In genomic region chr19:15337202-15337601, GRCh38 we compare ENCODE assay signal across 16 cellular contexts. TPM values are rescaled to one million over a fixed set of nuclear protein-coding genes. Genes with fewer than 3 reads are reported as not detected.
DNase-seq lines count a peak whose midpoint lies in the region; ATAC-seq, FAIRE-seq and TF ChIP-seq lines count a peak whose summit lies in the region.
"Had no signal": no experiment of that assay in that cellular context is flagged by ENCODE, and none has a peak within 500 bp of the region (broad histone marks: within the 10 kb centered on the region; RNA-seq: fewer than 3 reads in every experiment).

No MANE protein-coding gene starts in this region.

- H3K4me2 ChIP-seq in smooth muscle cell (no peak overlapping the region), HepG2 (ENCODE audit: low read depth, low read length) (no peak overlapping the region)

- TF ChIP-seq EP300 in HepG2 (IDR thresholded peaks at IDR 0.05; ENCODE audit: low read depth in 2 of 2, low read length in 2 of 2), result no peak
- no peak for TF ChIP-seq EP300 in HepG2 (CRISPR knock-in tag; IDR thresholded peaks at IDR 0.05; ENCODE audit: borderline replicate concordance)

- intact Hi-C loops in HepG2 (cut with micrococcal nuclease; ENCODE audit: unreplicated experiment), result no loop called here

- TF ChIP-seq CTCF in fibroblast of villous mesenchyme (IDR thresholded peaks at IDR 0.05; ENCODE audit: insufficient read depth, low read depth, low read length) (no peak), smooth muscle cell (IDR thresholded peaks at IDR 0.05; ENCODE audit: borderline replicate concordance, insufficient read depth, poor library complexity, severe bottlenecking) (no peak), HepG2 (CRISPR knock-in tag; IDR thresholded peaks at IDR 0.05) (no peak)

- no peak for TF ChIP-seq RAD21 in HepG2 (CRISPR knock-in tag; IDR thresholded peaks at IDR 0.05)

- in situ Hi-C loops in HepG2 (cut with HindIII; ENCODE audit: extremely low pct_ligation_motif_present, low pct_unique_long_range_greater_than_20kb), result no loop called here

- H3K9ac ChIP-seq in adipocyte (ENCODE audit: low read length) (no peak overlapping the region), smooth muscle cell (ENCODE audit: low read depth) (no peak overlapping the region), HepG2 (ENCODE audit: insufficient read depth, low read depth, low read length) (no peak overlapping the region)

- DNase-seq in ELR (ENCODE audit: low read depth), result peak; percentile 64
- DNase-seq in adipocyte (ENCODE audit: low read depth), result peak; percentile 65
- peak; percentile 64 for DNase-seq in fibroblast of villous mesenchyme (ENCODE audit: low read depth)
- no peak for DNase-seq in smooth muscle cell (lab: John Stamatoyannopoulos, UW; ENCODE audit: unreplicated experiment)
- DNase-seq in HepG2 (ENCODE audit: low spot score), result no peak
- no peak for DNase-seq in HUDEP-2 (lab: John Stamatoyannopoulos, UW; ENCODE audit: unreplicated experiment in 76 of 76)
- no peak for DNase-seq in epidermal melanocyte (ENCODE audit: insufficient read length, low spot score)
- no peak for DNase-seq in stimulated activated CD4-positive, alpha-beta T cell treated with anti-CD3 and anti-CD28 coated beads, Interleukin-4, amount 100 ng/mL, for 24 hours
- DNase-seq: activated CD4-positive, alpha-beta T cell treated with anti-CD3 and anti-CD28 coated beads for 1 hour; CD8-positive, alpha-beta T cell; foreskin melanocyte; NCI-H1105 treated with DMSO at 0.1 percent for 48 hours; NCI-H2171; stimulated activated CD8-positive, alpha-beta memory T cell treated with anti-CD3 and anti-CD28 coated beads, Interleukin-4, amount 100 ng/mL, for 48 hours had no signal

- H2AFZ ChIP-seq in smooth muscle cell (ENCODE audit: low read depth) (no peak overlapping the region), HepG2 (ENCODE audit: low read length) (no peak overlapping the region)

- H3F3A ChIP-seq in smooth muscle cell (ENCODE audit: low read depth), result no peaks in the 10 kb centered on the region

- WGBS in smooth muscle cell (ENCODE audit: low lambda C conversion rate), result 62% methylated on average over 8 of the region's 8 CpGs
- 87% methylated on average over 8 of the region's 8 CpGs for WGBS in HepG2 (ENCODE audit: low lambda C conversion rate)

- H3K79me2 ChIP-seq in smooth muscle cell (ENCODE audit: low read depth), result peaks cover 56% of the 10 kb centered on the region
- H3K79me2 ChIP-seq in HepG2 (ENCODE audit: insufficient read depth, low read length), result peaks cover 12% of the 10 kb centered on the region

- H3K4me3 ChIP-seq in adipocyte (ENCODE audit: low read length) (peak overlapping the region; percentile 7), fibroblast of villous mesenchyme (ENCODE audit: low read depth, low read length) (no peak overlapping the region), smooth muscle cell (no peak overlapping the region), HepG2 (replicated peaks in 1 of 3; ENCODE audit: insufficient read depth in 1 of 3, low read depth in 2 of 3, low read length in 3 of 3) (no peak overlapping the region)
- H3K4me3 ChIP-seq: GM12878 had no signal

- POLR2A ChIA-PET in HepG2 (lab: Yijun Ruan, JAX), result interaction anchor here (0.6 kb wide), 1 partner anchor 121 kb away, joined by 3 read pairs; no protein-coding TSS in a partner anchor

- BruUV-seq in HepG2 (replicated peaks; lab: Mats Ljungman, UMichigan), result no TSS peak

- H3K27me3 ChIP-seq in adipocyte (replicated peaks; ENCODE audit: control insufficient read depth, insufficient read depth, low read length) (no peaks in the 10 kb centered on the region), smooth muscle cell (ENCODE audit: low read depth) (no peaks in the 10 kb centered on the region), HepG2 (ENCODE audit: control insufficient read depth in 1 of 2, insufficient read depth in 2 of 2, low read length in 2 of 2) (no peaks in the 10 kb centered on the region)

- no peaks in the 10 kb centered on the region for H3K9me3 ChIP-seq in adipocyte (ENCODE audit: control insufficient read depth, low read length)
- no peaks in the 10 kb centered on the region for H3K9me3 ChIP-seq in smooth muscle cell (replicated peaks; ENCODE audit: low read depth)
- no peaks in the 10 kb centered on the region for H3K9me3 ChIP-seq in HepG2 (ENCODE audit: low read length)

- ATAC-seq in HepG2, result no peak
- ATAC-seq: CD8-positive, alpha-beta T cell; GM12878 had no signal

- no peaks in the 10 kb centered on the region for H3K36me3 ChIP-seq in adipocyte (ENCODE audit: control insufficient read depth, insufficient read depth, low read length, severe bottlenecking)
- no peaks in the 10 kb centered on the region for H3K36me3 ChIP-seq in smooth muscle cell (ENCODE audit: low read depth)
- peaks cover 0 to 4% of the 10 kb centered on the region in 2 experiments; a peak in 1 of 5 replicates for H3K36me3 ChIP-seq in HepG2 (replicated peaks in 1 of 2; ENCODE audit: control insufficient read depth in 1 of 2, insufficient read depth in 2 of 2, low read length in 2 of 2)

- CTCF ChIA-PET in HepG2 (lab: Yijun Ruan, JAX; ENCODE audit: low intra/inter-chr PET ratio, low total read pairs), result no interaction called here

- H3K4me1 ChIP-seq in adipocyte (ENCODE audit: control insufficient read depth, insufficient read depth, low read length) (peaks cover 22% of the 10 kb centered on the region), smooth muscle cell (ENCODE audit: low read depth) (peaks cover 6% of the 10 kb centered on the region), HepG2 (ENCODE audit: insufficient read depth, low read length) (peaks cover 11% of the 10 kb centered on the region)

- H3K27ac ChIP-seq in smooth muscle cell (ENCODE audit: low read depth) (peak overlapping the region; percentile 2), HepG2 (ENCODE audit: extremely low read length, insufficient read depth, low read length) (no peak overlapping the region)

- peaks cover 18% of the 10 kb centered on the region for H4K20me1 ChIP-seq in smooth muscle cell (ENCODE audit: low read depth)
- no peaks in the 10 kb centered on the region for H4K20me1 ChIP-seq in HepG2 (ENCODE audit: insufficient read depth, low read length)

- TF ChIP-seq POLR2A in HepG2 (IDR thresholded peaks at IDR 0.05; ENCODE audit: insufficient read depth in 1 of 2, low read depth in 2 of 2, low read length in 2 of 2), result no peak

- no peak for FAIRE-seq in HepG2 (lab: Jason Lieb, UNC)
- FAIRE-seq: GM12878, H1 had no signal

TF ChIP-seq in HepG2, 621 proteins besides CTCF, POLR2A, EP300 and RAD21 (continues in another document):
- no peak for TF ChIP-seq THAP11 (CRISPR knock-in tag; IDR thresholded peaks at IDR 0.05)

RNA-seq across cellular contexts. Expression of gene BRD4, which starts 4.9 kb away (rescaled TPM):
- total RNA-seq in fibroblast of villous mesenchyme (25.8 and 26.3 TPM in 2 replicates), smooth muscle cell (16.1 and 24.1 TPM in 2 replicates), HepG2 (2016; rRNA removed; fragmentation: Illumina TruSeq; extraction: Trizol) (11.4 TPM in 2 replicates)
- polyA plus RNA-seq in smooth muscle cell (102 and 105 TPM in 2 replicates), HepG2 (2011; rRNA removed) (10.5 TPM in 2 replicates)
- total RNA-seq in HepG2 (2016; cell fraction: cytosol; rRNA removed; fragmentation: Illumina TruSeq; extraction: Trizol; ENCODE audit: low read depth), result 9.3 and 10.8 TPM in 2 replicates
- total RNA-seq in HepG2 (2016; cell fraction: insoluble cytoplasmic fraction; rRNA removed; fragmentation: Illumina TruSeq; extraction: Trizol), result 9.9 and 11.8 TPM in 2 replicates
- total RNA-seq in HepG2 (2016; cell fraction: membrane; rRNA removed; fragmentation: Illumina TruSeq; extraction: Trizol), result 14.9 and 16.5 TPM in 2 replicates
- 16.3 and 19.3 TPM in 2 replicates for total RNA-seq in HepG2 (2016; cell fraction: nucleus; rRNA removed; fragmentation: Illumina TruSeq; extraction: Trizol)
- polyA plus RNA-seq in HepG2 (2011; cell fraction: cytosol; rRNA removed), result 5.5 and 5.9 TPM in 2 replicates
- 33.7 and 40.9 TPM in 2 replicates for polyA plus RNA-seq in HepG2 (2011; cell fraction: nucleus; rRNA removed)
- 38.7 and 50.8 TPM in 2 replicates for polyA plus RNA-seq in HepG2 (2012)
- 3.9 and 4.0 TPM in 2 replicates for polyA plus RNA-seq in HepG2 (2016; cell fraction: cytosol; fragmentation: Illumina TruSeq; extraction: Trizol; ENCODE audit: low read depth)
- polyA plus RNA-seq in HepG2 (2016; cell fraction: insoluble cytoplasmic fraction; fragmentation: Illumina TruSeq; extraction: Trizol; ENCODE audit: low read depth), result 19.8 and 29.3 TPM in 2 replicates
- polyA plus RNA-seq in HepG2 (2016; cell fraction: membrane; fragmentation: Illumina TruSeq; extraction: Trizol; ENCODE audit: low read depth), result 14.9 and 16.3 TPM in 2 replicates
- 50.8 and 56.4 TPM in 2 replicates for polyA plus RNA-seq in HepG2 (2016; cell fraction: nucleus; fragmentation: Illumina TruSeq; extraction: Trizol; ENCODE audit: insufficient read depth, low read depth)
- polyA minus RNA-seq in HepG2 (2011; rRNA and poly(A)+ RNA removed; ENCODE audit: low replicate concordance), result 42.7 and 54.2 TPM in 2 replicates
- 22.2 and 24.6 TPM in 2 replicates for polyA minus RNA-seq in HepG2 (2011; cell fraction: cytosol; rRNA and poly(A)+ RNA removed)
- 49.4 and 56.1 TPM in 2 replicates for polyA minus RNA-seq in HepG2 (2011; cell fraction: nucleus; rRNA and poly(A)+ RNA removed)

RNA-seq across cellular contexts. Expression of gene AKAP8, which starts 42.4 kb away (rescaled TPM):
- total RNA-seq in fibroblast of villous mesenchyme, result 16.0 and 19.6 TPM in 2 replicates
- total RNA-seq in smooth muscle cell, result 12.0 and 24.2 TPM in 2 replicates
- 19.1 and 27.3 TPM in 2 replicates for polyA plus RNA-seq in smooth muscle cell
- 21.2 and 22.1 TPM in 2 replicates for total RNA-seq in HepG2 (2016; rRNA removed; fragmentation: Illumina TruSeq; extraction: Trizol)
- 3.7 and 3.8 TPM in 2 replicates for total RNA-seq in HepG2 (2016; cell fraction: cytosol; rRNA removed; fragmentation: Illumina TruSeq; extraction: Trizol; ENCODE audit: low read depth)
- total RNA-seq in HepG2 (2016; cell fraction: insoluble cytoplasmic fraction; rRNA removed; fragmentation: Illumina TruSeq; extraction: Trizol), result 20.2 and 21.5 TPM in 2 replicates
- total RNA-seq in HepG2 (2016; cell fraction: membrane; rRNA removed; fragmentation: Illumina TruSeq; extraction: Trizol), result 9.1 and 9.4 TPM in 2 replicates
- total RNA-seq in HepG2 (2016; cell fraction: nucleus; rRNA removed; fragmentation: Illumina TruSeq; extraction: Trizol), result 17.0 and 19.9 TPM in 2 replicates
- 15.2 and 15.9 TPM in 2 replicates for polyA plus RNA-seq in HepG2 (2011; rRNA removed)
- polyA plus RNA-seq in HepG2 (2011; cell fraction: cytosol; rRNA removed), result 9.5 and 11.1 TPM in 2 replicates
- polyA plus RNA-seq in HepG2 (2011; cell fraction: nucleus; rRNA removed), result 35.3 and 39.7 TPM in 2 replicates
- polyA plus RNA-seq in HepG2 (2012), result 11.5 and 13.0 TPM in 2 replicates
- 1.6 TPM in 2 replicates for polyA plus RNA-seq in HepG2 (2016; cell fraction: cytosol; fragmentation: Illumina TruSeq; extraction: Trizol; ENCODE audit: low read depth)
- 17.4 and 18.4 TPM in 2 replicates for polyA plus RNA-seq in HepG2 (2016; cell fraction: insoluble cytoplasmic fraction; fragmentation: Illumina TruSeq; extraction: Trizol; ENCODE audit: low read depth)
- 3.7 and 4.6 TPM in 2 replicates for polyA plus RNA-seq in HepG2 (2016; cell fraction: membrane; fragmentation: Illumina TruSeq; extraction: Trizol; ENCODE audit: low read depth)
- polyA plus RNA-seq in HepG2 (2016; cell fraction: nucleus; fragmentation: Illumina TruSeq; extraction: Trizol; ENCODE audit: insufficient read depth, low read depth), result 47.6 and 49.0 TPM in 2 replicates
- polyA minus RNA-seq in HepG2 (2011; rRNA and poly(A)+ RNA removed; ENCODE audit: low replicate concordance), result 13.4 and 15.5 TPM in 2 replicates
- 8.0 and 10.5 TPM in 2 replicates for polyA minus RNA-seq in HepG2 (2011; cell fraction: cytosol; rRNA and poly(A)+ RNA removed)
- 10.9 and 13.4 TPM in 2 replicates for polyA minus RNA-seq in HepG2 (2011; cell fraction: nucleus; rRNA and poly(A)+ RNA removed)

Comparison
In these comparisons a context has a peak if more than half of its experiments do, and no peak if none do; other contexts are left out.
1. DNase-seq: peak in ELR (single experiment), adipocyte (single experiment) and fibroblast of villous mesenchyme (single experiment); none in smooth muscle cell (single experiment), HepG2 (single experiment), HUDEP-2 (0 of 76), epidermal melanocyte (single experiment) and stimulated activated CD4-positive, alpha-beta T cell treated with anti-CD3 and anti-CD28 coated beads, Interleukin-4, amount 100 ng/mL, for 24 hours (single experiment).